Comparison of ENCODE assay signal across 8 cellular contexts in the genomic region with DNA sequence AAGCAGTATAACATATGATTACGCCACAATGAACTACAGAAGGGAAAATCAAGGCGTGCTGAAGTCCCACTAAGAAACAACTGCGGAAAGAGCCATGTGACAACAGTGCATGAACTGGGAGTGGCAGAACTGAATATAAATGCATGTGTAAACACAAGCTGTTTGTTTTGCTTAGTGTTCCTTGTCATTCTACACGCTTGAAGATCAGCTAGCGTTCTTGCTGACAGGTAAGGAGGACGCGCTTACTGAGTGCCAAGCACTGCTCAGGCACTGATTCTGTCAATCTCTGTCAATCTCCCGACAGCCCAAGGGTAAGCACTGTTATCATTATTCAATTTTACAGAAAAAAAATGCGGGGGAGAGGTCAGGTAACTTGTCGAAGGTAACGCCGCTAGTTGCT.
DNase-seq lines count a peak whose midpoint lies in the region.

No MANE protein-coding gene starts in this region.

- DNase-seq in NCI-H510A treated with DMSO at 0.1 percent for 48 hours (lab: John Stamatoyannopoulos, UW): peak; percentile 67
- no peak for DNase-seq in NCI-H510A (lab: John Stamatoyannopoulos, UW)
- peak; percentile 30 for DNase-seq in HCEC 1CT
- DNase-seq in MV-4-11 (lab: John Stamatoyannopoulos, UW): peak; percentile 34
- DNase-seq in amniotic stem cell (lab: John Stamatoyannopoulos, UW): peak; percentile 26
- DNase-seq in iPS-NIHi7 (ENCODE audit: extremely low spot score): peak; percentile 24
- peak in 4 of 6 experiments; percentile 59 to 91 (median 76) for DNase-seq in stimulated activated naive CD4-positive, alpha-beta T cell (lab: John Stamatoyannopoulos, UW)
- DNase-seq in GOT3 (lab: John Stamatoyannopoulos, UW): no peak

Comparison
In these comparisons a context has a peak if more than half of its experiments do, and no peak if none do; other contexts are left out.
1. DNase-seq: peak in NCI-H510A treated with DMSO at 0.1 percent for 48 hours (single experiment), HCEC 1CT (single experiment), MV-4-11 (single experiment), amniotic stem cell (single experiment), iPS-NIHi7 (single experiment) and stimulated activated naive CD4-positive, alpha-beta T cell (4 of 6); none in NCI-H510A (single experiment) and GOT3 (single experiment).